Comparison of ENCODE assay signal across 11 cellular contexts in the genomic region with DNA sequence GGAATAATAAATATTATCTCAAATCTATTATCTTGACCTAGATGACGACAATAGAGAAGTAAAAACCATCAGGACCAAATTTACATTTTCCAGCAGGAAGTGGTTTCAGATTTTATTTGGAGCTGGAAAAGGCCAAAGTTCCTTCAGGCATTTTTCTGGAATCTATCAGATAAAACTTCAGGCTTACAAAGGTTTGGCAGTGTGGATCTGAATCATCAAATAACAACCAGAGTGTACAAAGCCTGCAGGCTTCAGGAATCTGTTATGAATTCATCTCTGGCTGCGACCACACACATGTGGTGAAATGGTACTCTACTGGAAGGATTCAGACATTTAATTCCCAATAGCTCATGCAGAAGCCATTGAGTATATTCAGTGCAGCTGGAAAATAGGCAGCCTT.
DNase-seq lines count a peak whose midpoint lies in the region; ATAC-seq and TF ChIP-seq lines count a peak whose summit lies in the region.
"Had no signal": no experiment of that assay in that cellular context is flagged by ENCODE, and none has a peak within 500 bp of the region (broad histone marks: within the 10 kb centered on the region; RNA-seq: fewer than 3 reads in every experiment).

No MANE protein-coding gene starts in this region.

- in situ Hi-C loops in Caki2 (cut with HindIII; ENCODE audit: low pct_unique_long_range_greater_than_20kb, low sequenced_read_pairs) (no loop called here), Panc1 (cut with HindIII; ENCODE audit: low pct_unique_long_range_greater_than_20kb, low sequenced_read_pairs) (no loop called here)

- no peak overlapping the region for H3K4me3 Mint-ChIP-seq in endodermal cell
- H3K4me3 Mint-ChIP-seq in CD8-positive, alpha-beta T cell = no peak overlapping the region

- no peak overlapping the region for H3K4me2 ChIP-seq in osteoblast (ENCODE audit: insufficient read depth, low read length)

- H3K9me3 ChIP-seq in Panc1 (ENCODE audit: control insufficient read depth, insufficient read depth, low read depth, low read length) (no peaks in the 10 kb centered on the region; the same call in 1 of the 2 replicates), osteoblast (ENCODE audit: low read depth, low read length) (no peaks in the 10 kb centered on the region), endodermal cell (ENCODE audit: control insufficient read depth, low read length) (no peaks in the 10 kb centered on the region)
- no peaks in the 10 kb centered on the region for H3K9me3 ChIP-seq in CD8-positive, alpha-beta T cell (ENCODE audit: low read length)

- H3K79me2 ChIP-seq in osteoblast (ENCODE audit: insufficient read depth, low read length) = no peaks in the 10 kb centered on the region

- no peaks in the 10 kb centered on the region for H4K20me1 ChIP-seq in osteoblast (ENCODE audit: insufficient read depth, low read length)

- H3K9ac ChIP-seq in endodermal cell (ENCODE audit: extremely low read depth, low read length, poor library complexity, severe bottlenecking) = no peak overlapping the region

- ATAC-seq in Panc1 (peak; percentile 87), GM19467 (IDR thresholded peaks at IDR 0.05; ENCODE audit: unreplicated experiment) (no peak)
- ATAC-seq in CD8-positive, alpha-beta T cell = no peak

- H3K4me3 ChIP-seq in Panc1 (ENCODE audit: low read depth in 2 of 2, low read length in 2 of 2) = no peak overlapping the region
- no peak overlapping the region for H3K4me3 ChIP-seq in osteoblast (ENCODE audit: insufficient read depth, low read length)
- H3K4me3 ChIP-seq in endodermal cell (ENCODE audit: low read length) = no peak overlapping the region
- H3K4me3 ChIP-seq in CD8-positive, alpha-beta T cell (ENCODE audit: low read depth, low read length) = no peak overlapping the region

- no peak for TF ChIP-seq CTCF in Panc1 (IDR thresholded peaks at IDR 0.05)
- no peak for TF ChIP-seq CTCF in osteoblast (IDR thresholded peaks at IDR 0.05; ENCODE audit: extremely low read depth, low read depth, low read length)
- TF ChIP-seq CTCF in endodermal cell (conservative IDR thresholded peaks at IDR 0.05) = no peak
- TF ChIP-seq CTCF in CD8-positive, alpha-beta T cell (IDR thresholded peaks at IDR 0.05) = no peak

- H2AFZ ChIP-seq in osteoblast (ENCODE audit: low read length) = no peak overlapping the region

- 67 to 98% methylated on average over 1 to 2 of the region's 2 CpGs for WGBS in endodermal cell (ENCODE audit: insufficient coverage in 1 of 2, insufficient read length in 1 of 2), 2 experiments

- POLR2A ChIA-PET in Panc1 (lab: Charles Lee) = interaction anchor here (0.6 kb wide), 2 partner anchors 198 to 969 kb away, joined by 3 to 14 read pairs; no protein-coding TSS in a partner anchor
- POLR2A ChIA-PET in CD8-positive, alpha-beta T cell (lab: Charles Lee) = no interaction called here

- peak; percentile 13 for DNase-seq in Caki2 (ENCODE audit: low read depth)
- no peak for DNase-seq in Panc1 (ENCODE audit: low read depth, low spot score)
- DNase-seq in fibroblast of gingiva (ENCODE audit: low read depth) = peak; percentile 88
- DNase-seq in osteoblast (ENCODE audit: insufficient read length, low spot score, missing footprints) = peak; percentile 65
- no peak for DNase-seq in endodermal cell
- DNase-seq in CD8-positive, alpha-beta T cell = no peak
- no peak for DNase-seq in NCI-H1930 (lab: John Stamatoyannopoulos, UW)
- DNase-seq: hypothalamus, NCI-H2171, WERI-Rb-1 had no signal

- peaks cover 5% of the 10 kb centered on the region for H3K4me1 Mint-ChIP-seq in endodermal cell
- H3K4me1 Mint-ChIP-seq in CD8-positive, alpha-beta T cell (ENCODE audit: low read depth) = no peaks in the 10 kb centered on the region

- H3K27ac Mint-ChIP-seq in endodermal cell = no peak overlapping the region
- H3K27ac Mint-ChIP-seq in CD8-positive, alpha-beta T cell = no peak overlapping the region

- H3K27me3 ChIP-seq in Panc1 (ENCODE audit: control insufficient read depth, insufficient read depth, low read length) (no peaks in the 10 kb centered on the region), osteoblast (ENCODE audit: insufficient read depth, low read length) (no peaks in the 10 kb centered on the region), endodermal cell (ENCODE audit: control insufficient read depth, insufficient read depth, low read length, poor library complexity, severe bottlenecking) (no peaks in the 10 kb centered on the region)
- H3K27me3 ChIP-seq in CD8-positive, alpha-beta T cell (ENCODE audit: insufficient read depth, low read length) = no peaks in the 10 kb centered on the region

- H3K27me3 Mint-ChIP-seq in endodermal cell (ENCODE audit: insufficient read depth) = no peaks in the 10 kb centered on the region
- no peaks in the 10 kb centered on the region for H3K27me3 Mint-ChIP-seq in CD8-positive, alpha-beta T cell (ENCODE audit: low read depth)

- H3K36me3 Mint-ChIP-seq in endodermal cell (ENCODE audit: low read depth) = peaks cover 10% of the 10 kb centered on the region
- no peaks in the 10 kb centered on the region for H3K36me3 Mint-ChIP-seq in CD8-positive, alpha-beta T cell

- no peaks in the 10 kb centered on the region for H3K36me3 ChIP-seq in Panc1 (ENCODE audit: control insufficient read depth, insufficient read depth, low read length)
- no peaks in the 10 kb centered on the region for H3K36me3 ChIP-seq in osteoblast (ENCODE audit: insufficient read depth, low read length)
- H3K36me3 ChIP-seq in endodermal cell (ENCODE audit: control insufficient read depth, insufficient read depth, low read length) = no peaks in the 10 kb centered on the region
- H3K36me3 ChIP-seq in CD8-positive, alpha-beta T cell (ENCODE audit: insufficient read depth, low read length) = no peaks in the 10 kb centered on the region
- H3K36me3 ChIP-seq: WERI-Rb-1 had no signal

- H3K27ac ChIP-seq in Panc1 (ENCODE audit: low read length) = peak overlapping the region; percentile 93
- peak overlapping the region; percentile 52 for H3K27ac ChIP-seq in osteoblast (ENCODE audit: low read depth, low read length)
- no peak overlapping the region for H3K27ac ChIP-seq in endodermal cell (ENCODE audit: low read depth, low read length)
- no peak overlapping the region for H3K27ac ChIP-seq in CD8-positive, alpha-beta T cell (ENCODE audit: low read depth, low read length)
- H3K27ac ChIP-seq: WERI-Rb-1 had no signal

- peaks cover 39% of the 10 kb centered on the region for H3K4me1 ChIP-seq in Panc1 (ENCODE audit: control insufficient read depth, insufficient read depth, low read length)
- peaks cover 23% of the 10 kb centered on the region for H3K4me1 ChIP-seq in osteoblast (ENCODE audit: insufficient read depth, low read length)
- H3K4me1 ChIP-seq in endodermal cell (ENCODE audit: control insufficient read depth, insufficient read depth, low read length) = no peaks in the 10 kb centered on the region
- H3K4me1 ChIP-seq in CD8-positive, alpha-beta T cell (ENCODE audit: insufficient read depth, low read length) = no peaks in the 10 kb centered on the region

- H3K9me3 Mint-ChIP-seq in endodermal cell = peaks cover 12% of the 10 kb centered on the region
- peaks cover 3% of the 10 kb centered on the region for H3K9me3 Mint-ChIP-seq in CD8-positive, alpha-beta T cell

- no TSS peak for BruUV-seq in Panc1 (replicated peaks; lab: Mats Ljungman, UMichigan)

- intact Hi-C loops in Panc1 (cut with micrococcal nuclease; ENCODE audit: unreplicated experiment) = loop anchor here (2.0 to 10.0 kb wide), 3 partner anchors 138 to 282 kb away; no protein-coding TSS in a partner anchor
- intact Hi-C loops in CD8-positive, alpha-beta T cell (cut with DNase I, micrococcal nuclease) = no loop called here

- CTCF ChIA-PET in Panc1 (lab: Charles Lee) = interaction anchor here (0.6 kb wide), 1 partner anchor 33 kb away, joined by 3 read pairs; no protein-coding TSS in a partner anchor
- CTCF ChIA-PET in CD8-positive, alpha-beta T cell (lab: Charles Lee) = no interaction called here

Comparison
In these comparisons a context has a peak if more than half of its experiments do, and no peak if none do; other contexts are left out.
1. DNase-seq: peak in Caki2 (single experiment), fibroblast of gingiva (single experiment) and osteoblast (single experiment); none in Panc1 (single experiment), endodermal cell (single experiment), CD8-positive, alpha-beta T cell (0 of 7) and NCI-H1930 (0 of 2).
2. H3K27ac ChIP-seq: peak in Panc1 (single experiment) and osteoblast (single experiment); none in endodermal cell (single experiment) and CD8-positive, alpha-beta T cell (single experiment).